ENCODE assay signal across 22 cellular contexts in the genomic region with DNA sequence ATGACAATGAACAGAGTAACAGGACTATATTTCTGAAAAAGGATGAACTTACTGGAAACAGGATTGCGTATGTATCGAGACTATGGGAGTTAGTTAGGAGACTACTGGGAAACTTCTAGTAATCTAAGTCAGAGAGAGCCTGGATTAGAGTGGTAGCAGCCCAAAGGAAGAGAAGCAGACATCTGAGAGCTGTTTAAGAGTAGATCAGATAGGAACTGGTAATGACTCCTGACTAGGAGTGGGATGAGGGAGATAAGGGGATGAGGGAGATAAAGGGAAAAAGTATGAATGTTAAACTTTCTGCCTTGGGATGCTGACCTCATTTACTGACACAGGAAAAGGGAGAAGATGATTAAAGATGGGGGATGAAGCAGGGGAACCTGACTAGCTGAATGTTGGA.
"Had no signal": no experiment of that assay in that cellular context is flagged by ENCODE, and none has a peak within 500 bp of the region (broad histone marks: within the 10 kb centered on the region; RNA-seq: fewer than 3 reads in every experiment).

No MANE protein-coding gene starts in this region.

- H3K4me1 ChIP-seq: breast epithelium had no signal

- H3K27me3 ChIP-seq: adrenal gland, breast epithelium had no signal

- H3K27ac Mint-ChIP-seq: activated CD8-positive, alpha-beta T cell treated with anti-CD3 and anti-CD28 coated beads, Interleukin-2, amount 10 ng/mL, durations not matched to agents 7 days and 5 days; activated naive CD8-positive, alpha-beta T cell treated with anti-CD3 and anti-CD28 coated beads, Interleukin-2, amount 10 ng/mL, durations not matched to agents 7 days and 5 days; T-helper 1 cell treated with Interleukin-12 subunit alpha and Interleukin-12 subunit beta and Interleukin-4 antibody, amounts not matched to agents 30 μg/mL and 1 μg/mL, for 36 hours; WTC11 had no signal

- H3K4me3 Mint-ChIP-seq: activated CD8-positive, alpha-beta T cell treated with anti-CD3 and anti-CD28 coated beads, Interleukin-2, amount 10 ng/mL, durations not matched to agents 7 days and 5 days; activated naive CD8-positive, alpha-beta T cell treated with anti-CD3 and anti-CD28 coated beads, Interleukin-2, amount 10 ng/mL, durations not matched to agents 7 days and 5 days; T-helper 1 cell treated with Interleukin-12 subunit alpha and Interleukin-12 subunit beta and Interleukin-4 antibody, amounts not matched to agents 30 μg/mL and 1 μg/mL, for 36 hours; WTC11 had no signal

- H3K36me3 ChIP-seq: breast epithelium had no signal

- H3K4me3 ChIP-seq: adrenal gland, breast epithelium had no signal

- ATAC-seq: activated CD8-positive, alpha-beta T cell treated with anti-CD3 and anti-CD28 coated beads, Interleukin-2, amount 10 ng/mL, durations not matched to agents 7 days and 5 days; PC-3; WTC11 had no signal

- H3K4me1 Mint-ChIP-seq: activated naive CD8-positive, alpha-beta T cell treated with anti-CD3 and anti-CD28 coated beads, Interleukin-2, amount 10 ng/mL, durations not matched to agents 7 days and 5 days; WTC11 had no signal

- H3K27ac ChIP-seq: breast epithelium had no signal

- H3K9me3 ChIP-seq: adrenal gland, breast epithelium had no signal

- H3K9me3 Mint-ChIP-seq: activated naive CD8-positive, alpha-beta T cell treated with anti-CD3 and anti-CD28 coated beads, Interleukin-2, amount 10 ng/mL, durations not matched to agents 7 days and 5 days; T-helper 1 cell treated with Interleukin-12 subunit alpha and Interleukin-12 subunit beta and Interleukin-4 antibody, amounts not matched to agents 30 μg/mL and 1 μg/mL, for 36 hours; WTC11 had no signal

- H3K27me3 Mint-ChIP-seq: activated naive CD8-positive, alpha-beta T cell treated with anti-CD3 and anti-CD28 coated beads, Interleukin-2, amount 10 ng/mL, durations not matched to agents 7 days and 5 days had no signal

- DNase-seq: activated CD4-positive, alpha-beta T cell treated with anti-CD3 and anti-CD28 coated beads for 48 hours; activated CD4-positive, alpha-beta T cell treated with anti-CD3 and anti-CD28 coated beads, Interleukin-2, amount 50 U/mL, for 4 hours; activated CD4-positive, CD25-positive, alpha-beta regulatory T cell treated with anti-CD3 and anti-CD28 coated beads, Interleukin-2, amount 50 U/mL, for 72 hours; activated CD8-positive, alpha-beta memory T cell treated with anti-CD3 and anti-CD28 coated beads, Interleukin-2, amount 50 U/mL, for 48 hours; activated CD8-positive, alpha-beta T cell treated with anti-CD3 and anti-CD28 coated beads, Interleukin-2, amount 10 ng/mL, durations not matched to agents 7 days and 5 days; activated naive CD4-positive, alpha-beta T cell treated with anti-CD3 and anti-CD28 coated beads, Interleukin-2, amount 50 U/mL, for 16 hours; activated naive CD8-positive, alpha-beta T cell treated with anti-CD3 and anti-CD28 coated beads, Interleukin-2, amount 10 ng/mL, durations not matched to agents 7 days and 5 days; activated T-cell treated with anti-CD3 and anti-CD28 coated beads, Interleukin-2, amount 50 U/mL, for 1 hour; adrenal gland; anterior cingulate cortex; Kasumi-1; NCI-H1105 treated with DMSO at 0.1 percent for 48 hours; NCI-H1436 treated with DMSO at 0.1 percent for 48 hours; NCI-H187 treated with DMSO at 0.1 percent for 48 hours; NCI-H2081 treated with DMSO at 0.1 percent for 48 hours; NCI-H446; NCI-H524; PC-3; SHP77 treated with DMSO at 0.1 percent for 48 hours had no signal
